Comparison of ENCODE assay signal across 21 cellular contexts in the genomic region with DNA sequence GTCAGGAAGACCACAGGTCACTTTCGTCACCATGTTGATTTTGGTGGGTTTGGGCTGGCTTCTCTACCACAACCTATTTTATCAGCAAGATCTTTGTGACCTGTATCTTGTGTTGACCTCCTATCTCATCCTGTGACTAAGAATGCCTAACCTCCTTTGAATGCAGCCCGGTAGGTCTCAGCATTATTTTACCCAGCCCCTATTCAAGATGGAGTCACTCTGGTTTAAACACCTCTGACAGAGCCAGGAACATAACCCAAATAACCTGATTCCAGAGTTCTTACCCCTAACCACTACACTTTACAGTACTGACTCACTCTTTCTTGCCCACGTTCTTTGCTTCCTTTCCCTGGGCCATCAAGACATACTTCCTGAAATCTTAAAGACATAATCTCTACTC.
"Had no signal": no experiment of that assay in that cellular context is flagged by ENCODE, and none has a peak within 500 bp of the region (broad histone marks: within the 10 kb centered on the region; RNA-seq: fewer than 3 reads in every experiment).

No MANE protein-coding gene starts in this region.

- H3K27ac ChIP-seq: KMS-11, SJSA1, SK-N-MC had no signal

- H3K9me3 ChIP-seq: SJSA1 had no signal

- H3K36me3 ChIP-seq: SJSA1 had no signal

- H3K4me2 ChIP-seq: KMS-11 had no signal

- H3K4me3 ChIP-seq: SJSA1, SK-N-MC had no signal

- H3K27me3 ChIP-seq: SJSA1 had no signal

- ATAC-seq: HepG2 had no signal

- H3K9ac ChIP-seq: KMS-11 had no signal

- DNase-seq: IMR-90, NCI-H1092, NCI-H1105 treated with DMSO at 0.1 percent for 48 hours, NCI-H1417 treated with DMSO at 0.1 percent for 48 hours, NCI-H146, NCI-H1694 treated with DMSO at 0.1 percent for 48 hours, NCI-H1930, NCI-H2081, NCI-H2107, NCI-H2227 treated with DMSO at 0.1 percent for 48 hours, NCI-H524, NCI-H69, NCI-H774, Right ventricle myocardium superior, RPMI8226, SIG-M5, SW 1271 had no signal
